8 cellular contexts compared by ENCODE assay signal in genomic region chr13:49976314-49977258, GRCh38. TPM values are rescaled to one million over a fixed set of nuclear protein-coding genes. Genes with fewer than 3 reads are reported as not detected.
DNase-seq lines count a peak whose midpoint lies in the region; ATAC-seq, FAIRE-seq and TF ChIP-seq lines count a peak whose summit lies in the region.

No MANE protein-coding gene starts in this region.

- 51 to 55% methylated on average over 8 of the region's 8 CpGs for WGBS in lung, 2 donors

- TF ChIP-seq CTCF in dorsolateral prefrontal cortex (IDR thresholded peaks at IDR 0.05 in 54 of 56, conservative IDR thresholded peaks at IDR 0.05 in 2 of 56; ENCODE audit: low read depth in 1 of 56, partially characterized antibody in 56 of 56) (peak; percentile 75 to 98 (median 88)), lung (IDR thresholded peaks at IDR 0.05; ENCODE audit: control extremely low read depth, extremely low read depth) (peak; percentile 88)

- FAIRE-seq in G401.6 (lab: Jason Lieb, UNC), result peak; percentile 87

- H3K27me3 ChIP-seq in dorsolateral prefrontal cortex, result no peaks in the 10 kb centered on the region
- no peaks in the 10 kb centered on the region for H3K27me3 ChIP-seq in lung (ENCODE audit: control insufficient read depth, insufficient read depth)

- H3K4me3 ChIP-seq in dorsolateral prefrontal cortex (no peak overlapping the region), lung (no peak overlapping the region)

- H3K36me3 ChIP-seq in lung (ENCODE audit: control insufficient read depth in 2 of 2, insufficient read depth in 2 of 2, low read length in 2 of 2), result no peaks in the 10 kb centered on the region

- H3K4me1 ChIP-seq in lung (ENCODE audit: control insufficient read depth in 2 of 2, insufficient read depth in 2 of 2, low read length in 2 of 2), result peaks cover 0 to 2% of the 10 kb centered on the region in 2 donors

- peak overlapping the region in 9 of 59 donors; percentile 10 to 60 (median 41) for H3K27ac ChIP-seq in dorsolateral prefrontal cortex
- no peak overlapping the region for H3K27ac ChIP-seq in lung (ENCODE audit: low read depth in 1 of 2, low read length in 1 of 2)

- intact Hi-C loops in dorsolateral prefrontal cortex (cut with DNase I), result loop anchor here in 1 of 2 donors (1.0 to 10.0 kb wide), 3 partner anchors 826 to 1098 kb away; no protein-coding TSS in a partner anchor

- no peaks in the 10 kb centered on the region for H3K9me3 ChIP-seq in lung (ENCODE audit: control insufficient read depth in 2 of 2, insufficient read depth in 1 of 2, low read length in 1 of 2)

- DNase-seq in NCI-H69 (lab: John Stamatoyannopoulos, UW) (peak; percentile 81), dorsolateral prefrontal cortex (peak; percentile 53 to 83 (median 68)), lung (ENCODE audit: low spot score) (peak; percentile 62)
- DNase-seq in activated CD4-positive, alpha-beta T cell treated with anti-CD3 and anti-CD28 coated beads, Interleukin-2, amount 50 U/mL, for 4 hours, result peak; percentile 76
- peak; percentile 68 for DNase-seq in stimulated activated CD8-positive, alpha-beta memory T cell treated with anti-CD3 and anti-CD28 coated beads, Interleukin-15, amount 100 ng/mL, for 1 hour (ENCODE audit: low read depth)

- ATAC-seq in HG02884 (IDR thresholded peaks at IDR 0.05; ENCODE audit: unreplicated experiment), result peak; percentile 62
- peak; percentile 72 for ATAC-seq in lung (ENCODE audit: insufficient read depth, low FRiP score)
- ATAC-seq in HG03175 (IDR thresholded peaks at IDR 0.05; ENCODE audit: unreplicated experiment), result no peak

RNA-seq across cellular contexts. Expression of gene TRIM13, which starts 20.3 kb away (rescaled TPM):
- total RNA-seq in dorsolateral prefrontal cortex (10 to 100 TPM; 17.3 to 34.5 (median 23.6) TPM), lung (10 to 100 TPM; 27.3 to 45.4 TPM)
- polyA plus RNA-seq in lung, result 10 to 100 TPM; 14.9 to 33.0 TPM

RNA-seq across cellular contexts. Expression of gene KCNRG, which starts 38.7 kb away (rescaled TPM):
- total RNA-seq in dorsolateral prefrontal cortex (1 to 10 TPM in 20 of 120 experiments, under 1 TPM in 48, not detected in 52; 0.32 to 3.0 (median 0.76) TPM), lung (10 to 100 TPM in 1 of 2 donors, 1 to 10 TPM in 1; 9.0 to 13.6 TPM)
- 1 to 10 TPM; 2.9 to 4.8 TPM for polyA plus RNA-seq in lung

RNA-seq across cellular contexts. Expression of gene SPRYD7, which starts 40.4 kb away (rescaled TPM):
- 10 to 100 TPM; 11.6 to 33.4 (median 22.1) TPM for total RNA-seq in dorsolateral prefrontal cortex
- 10 to 100 TPM; 12.0 to 14.3 TPM for total RNA-seq in lung
- 10 to 100 TPM in 1 of 2 donors, 1 to 10 TPM in 1; 8.2 to 16.8 TPM for polyA plus RNA-seq in lung
